ENCODE assay signal across 2 cellular contexts in the genomic region with DNA sequence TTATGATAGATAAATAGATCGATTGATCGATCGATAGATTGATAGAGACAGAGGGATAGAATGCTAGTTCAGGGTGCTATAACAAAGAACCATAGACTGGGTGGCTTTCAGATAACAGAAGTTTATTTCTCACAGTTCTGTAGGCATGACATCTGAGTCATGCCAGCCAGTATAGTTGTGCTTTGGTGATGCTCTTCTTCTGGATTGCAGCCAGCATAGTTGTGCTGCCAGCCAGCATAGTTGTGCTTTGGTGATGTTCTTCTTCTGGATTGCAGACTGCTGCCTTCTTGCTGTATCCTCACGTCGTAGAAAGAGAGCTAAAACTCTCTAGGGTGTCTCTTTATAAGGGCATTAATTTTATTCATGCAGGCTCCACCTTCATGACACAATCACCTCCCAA.
A peak's percentile ranks its signal among the peaks of the same experiment; 100 is the strongest.
TF ChIP-seq lines count a peak whose summit lies in the region.

No MANE protein-coding gene starts in this region.

TF ChIP-seq in HCT116, 20 proteins besides CTCF, POLR2A, EP300 and RAD21 (continued from another document):
- TF ChIP-seq ZBTB33 (IDR thresholded peaks at IDR 0.05; ENCODE audit: extremely low read depth, insufficient replicate concordance, low read length) = no peak
- TF ChIP-seq SIN3A (IDR thresholded peaks at IDR 0.05; ENCODE audit: low read depth) = no peak
- no peak for TF ChIP-seq ELF1 (IDR thresholded peaks at IDR 0.05; ENCODE audit: borderline replicate concordance, low read depth)
- TF ChIP-seq REST (IDR thresholded peaks at IDR 0.05; ENCODE audit: low read depth) = no peak
- no peak for TF ChIP-seq SRF (IDR thresholded peaks at IDR 0.05; ENCODE audit: low read depth)
- no peak for TF ChIP-seq TCF7L2 (IDR thresholded peaks at IDR 0.05; ENCODE audit: borderline replicate concordance, extremely low read depth, insufficient read depth, insufficient read length)
- no peak for TF ChIP-seq FOSL1 (IDR thresholded peaks at IDR 0.05; ENCODE audit: low read depth)
- TF ChIP-seq CBX3 (IDR thresholded peaks at IDR 0.05; ENCODE audit: low read depth) = no peak
- no peak for TF ChIP-seq ATF3 (IDR thresholded peaks at IDR 0.05)
- no peak for TF ChIP-seq ZFX (IDR thresholded peaks at IDR 0.05)

TF ChIP-seq in SK-N-SH, 30 proteins besides CTCF, POLR2A, EP300 and RAD21 (continued from another document):
- no peak for TF ChIP-seq RFX5 (IDR thresholded peaks at IDR 0.05; ENCODE audit: low read length)
- no peak for TF ChIP-seq REST (IDR thresholded peaks at IDR 0.05; ENCODE audit: low read depth, low read length)
- TF ChIP-seq, protein P1, sequence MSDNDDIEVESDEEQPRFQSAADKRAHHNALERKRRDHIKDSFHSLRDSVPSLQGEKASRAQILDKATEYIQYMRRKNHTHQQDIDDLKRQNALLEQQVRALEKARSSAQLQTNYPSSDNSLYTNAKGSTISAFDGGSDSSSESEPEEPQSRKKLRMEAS (IDR thresholded peaks at IDR 0.05; ENCODE audit: low read depth) = peak; percentile 46; the same call in 1 of the 2 replicates
- peak; percentile 98 for TF ChIP-seq NFIC (IDR thresholded peaks at IDR 0.05; ENCODE audit: borderline replicate concordance)
- peak; percentile 67 for TF ChIP-seq PBX3 (IDR thresholded peaks at IDR 0.05)
- TF ChIP-seq FOSL2 (IDR thresholded peaks at IDR 0.05; ENCODE audit: borderline replicate concordance, low read depth) = peak; percentile 81
